11 cellular contexts compared by ENCODE assay signal in the genomic region with DNA sequence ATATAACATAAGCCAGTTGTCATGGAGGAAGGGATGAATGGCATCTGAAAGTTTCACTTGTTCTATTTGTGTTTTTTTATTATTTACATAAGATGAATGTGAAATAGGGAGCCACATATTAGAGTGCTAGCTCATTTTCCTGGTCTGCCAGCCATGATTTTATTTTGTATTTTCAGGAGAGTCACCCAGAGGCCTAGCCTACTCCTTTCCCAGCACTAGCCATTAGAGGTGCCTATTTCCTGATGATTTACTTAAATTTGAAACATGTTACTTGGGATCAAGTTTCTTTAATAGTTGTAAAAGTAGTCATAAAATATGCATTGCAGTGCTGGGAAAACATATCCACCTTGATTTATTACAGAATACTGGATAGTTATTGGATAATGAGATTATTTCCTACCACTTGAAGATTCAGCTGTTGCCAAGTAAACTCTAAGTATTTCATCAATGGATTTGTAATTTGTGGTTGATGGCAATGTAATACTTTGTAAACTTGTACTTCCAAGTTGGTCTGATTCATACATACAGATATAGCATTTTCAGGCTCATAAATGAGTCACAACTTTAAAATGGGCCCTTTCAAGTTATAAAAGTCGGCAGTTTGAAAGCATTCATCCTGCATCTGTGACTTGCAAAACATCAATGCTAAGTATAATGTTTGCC. TPM values are rescaled to one million over a fixed set of nuclear protein-coding genes. Genes with fewer than 3 reads are reported as not detected.
DNase-seq lines count a peak whose midpoint lies in the region; ATAC-seq and TF ChIP-seq lines count a peak whose summit lies in the region.
"Had no signal": no experiment of that assay in that cellular context is flagged by ENCODE, and none has a peak within 500 bp of the region (broad histone marks: within the 10 kb centered on the region; RNA-seq: fewer than 3 reads in every experiment).

No MANE protein-coding gene starts in this region.

- POLR2A ChIA-PET in RWPE1 (lab: Yijun Ruan, JAX; ENCODE audit: low non-redundant PET): no interaction called here

- in situ Hi-C loops in G401 (cut with HindIII; ENCODE audit: low sequenced_read_pairs): no loop called here

- TF ChIP-seq CTCF in RWPE1 (conservative IDR thresholded peaks at IDR 0.05; ENCODE audit: low read depth): no peak
- TF ChIP-seq CTCF in fibroblast of pulmonary artery (IDR thresholded peaks at IDR 0.05; ENCODE audit: low read length, missing control alignments): no peak

- peak; percentile 44 for ATAC-seq in HG02884 (IDR thresholded peaks at IDR 0.05; ENCODE audit: unreplicated experiment)
- ATAC-seq: heart right ventricle, right lobe of liver had no signal

- DNase-seq in AG08395 (ENCODE audit: low spot score): peak; percentile 3
- DNase-seq in RWPE1 (ENCODE audit: low spot score): peak; percentile 55
- peak; percentile 7 for DNase-seq in fibroblast of pulmonary artery (ENCODE audit: low read depth)
- DNase-seq in Ammon's horn (ENCODE audit: low spot score): no peak
- DNase-seq in NCI-H1092 treated with DMSO at 0.1 percent for 48 hours (lab: John Stamatoyannopoulos, UW): no peak
- DNase-seq in G401 (ENCODE audit: low spot score): no peak
- no peak for DNase-seq in HuH-7.5 (ENCODE audit: low spot score)
- DNase-seq: heart right ventricle, right lobe of liver had no signal

- no peak overlapping the region for H3K27ac ChIP-seq in RWPE1
- H3K27ac ChIP-seq: heart right ventricle, right lobe of liver had no signal

- no peak overlapping the region for H3K4me3 ChIP-seq in fibroblast of pulmonary artery (replicated peaks; ENCODE audit: low read depth, low read length)
- H3K4me3 ChIP-seq: heart right ventricle, right lobe of liver had no signal

- CTCF ChIA-PET in RWPE1 (lab: Yijun Ruan, JAX): no interaction called here

RNA-seq across cellular contexts. Expression of gene KCNN2, which starts 50.8 kb away (rescaled TPM):
- total RNA-seq in G401 (2014; rRNA removed; shearing (Covaris generic)): not detected in 2 replicates
- total RNA-seq: B cell had no signal

Comparison
In these comparisons a context has a peak if more than half of its experiments do, and no peak if none do; other contexts are left out.
1. DNase-seq: peak in AG08395 (single experiment), RWPE1 (single experiment) and fibroblast of pulmonary artery (single experiment); none in Ammon's horn (single experiment), NCI-H1092 treated with DMSO at 0.1 percent for 48 hours (single experiment), G401 (single experiment) and HuH-7.5 (single experiment).